ENCODE assay signal across 14 cellular contexts in the genomic region with DNA sequence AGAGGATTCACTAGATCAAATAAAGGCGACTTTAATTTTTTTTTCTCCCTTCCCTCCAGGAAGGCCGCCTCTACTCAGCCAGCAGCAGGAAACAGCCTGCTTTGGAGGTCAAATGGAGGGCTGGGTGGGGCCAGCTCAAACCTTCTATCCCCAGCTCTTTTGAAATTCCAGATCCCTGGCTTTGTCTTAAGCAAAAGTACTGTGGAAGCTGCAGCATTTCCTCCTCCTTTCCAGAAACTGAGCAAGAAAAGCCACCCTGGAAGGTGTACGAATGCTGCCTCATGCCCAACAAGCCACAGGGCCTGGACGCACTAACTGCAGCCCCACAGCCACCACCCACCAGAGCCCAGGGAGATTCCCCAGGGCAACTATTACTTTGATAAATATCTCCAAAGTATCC. TPM values are rescaled to one million over a fixed set of nuclear protein-coding genes. Genes with fewer than 3 reads are reported as not detected.
DNase-seq lines count a peak whose midpoint lies in the region; ATAC-seq and TF ChIP-seq lines count a peak whose summit lies in the region.
"Had no signal": no experiment of that assay in that cellular context is flagged by ENCODE, and none has a peak within 500 bp of the region (broad histone marks: within the 10 kb centered on the region; RNA-seq: fewer than 3 reads in every experiment).

No MANE protein-coding gene starts in this region.

- H3K27me3 Mint-ChIP-seq in stimulated activated naive CD8-positive, alpha-beta T cell treated with anti-CD3 and anti-CD28 coated beads, Interleukin-15, amount 100 ng/mL, for 72 hours = no peaks in the 10 kb centered on the region

- H3K4me1 ChIP-seq in right atrium auricular region (peaks cover 0 to 8% of the 10 kb centered on the region in 2 donors), fibroblast of lung (ENCODE audit: control insufficient read depth, extremely low read depth, insufficient read depth, low read length) (no peaks in the 10 kb centered on the region)
- H3K4me1 ChIP-seq: ascending aorta had no signal

- H3K36me3 ChIP-seq in right atrium auricular region = no peaks in the 10 kb centered on the region
- H3K36me3 ChIP-seq in fibroblast of lung (ENCODE audit: control insufficient read depth, insufficient read depth, low read length) = no peaks in the 10 kb centered on the region
- H3K36me3 ChIP-seq: ascending aorta had no signal

- H3K4me3 Mint-ChIP-seq in stimulated activated naive CD8-positive, alpha-beta T cell treated with anti-CD3 and anti-CD28 coated beads, Interleukin-15, amount 100 ng/mL, for 72 hours = no peak overlapping the region

- peak; percentile 54 for ATAC-seq in Right ventricle myocardium inferior
- ATAC-seq in HG02852 (IDR thresholded peaks at IDR 0.05; ENCODE audit: unreplicated experiment) = no peak
- no peak for ATAC-seq in stimulated activated naive CD8-positive, alpha-beta T cell treated with anti-CD3 and anti-CD28 coated beads, Interleukin-15, amount 100 ng/mL, for 72 hours

- DNase-seq in Right ventricle myocardium inferior (ENCODE audit: missing footprints) (no peak), right atrium auricular region (ENCODE audit: low spot score) (no peak), fibroblast of lung (ENCODE audit: low read depth in 2 of 2) (peak; percentile 8 to 50), lung microvascular endothelial cell (ENCODE audit: low read depth in 2 of 2) (peak; percentile 21 to 57), SKM-1 treated with dmso at 0.1 percent for 144 hours (lab: John Stamatoyannopoulos, UW; ENCODE audit: unreplicated experiment) (no peak)
- DNase-seq in activated CD4-positive, CD25-positive, alpha-beta regulatory T cell (lab: John Stamatoyannopoulos, UW) = no peak
- no peak for DNase-seq in stimulated activated naive CD8-positive, alpha-beta T cell treated with anti-CD3 and anti-CD28 coated beads, Interleukin-15, amount 100 ng/mL, for 72 hours
- DNase-seq: NCI-H1694 treated with DMSO at 0.1 percent for 48 hours, OCI-M1 had no signal

- H3K4me3 ChIP-seq in right atrium auricular region = no peak overlapping the region
- H3K4me3 ChIP-seq in fibroblast of lung (replicated peaks in 1 of 4; ENCODE audit: control extremely low read depth in 1 of 4, insufficient read depth in 1 of 4, low read depth in 3 of 4, low read length in 4 of 4) = no peak overlapping the region
- H3K4me3 ChIP-seq: ascending aorta had no signal

- no peaks in the 10 kb centered on the region for H3K9me3 ChIP-seq in right atrium auricular region
- no peaks in the 10 kb centered on the region for H3K9me3 ChIP-seq in fibroblast of lung (ENCODE audit: control insufficient read depth, insufficient read depth, low read depth, low read length)
- H3K9me3 ChIP-seq: ascending aorta had no signal

- no peaks in the 10 kb centered on the region for H3K4me1 Mint-ChIP-seq in stimulated activated naive CD8-positive, alpha-beta T cell treated with anti-CD3 and anti-CD28 coated beads, Interleukin-15, amount 100 ng/mL, for 72 hours

- no peaks in the 10 kb centered on the region for H3K27me3 ChIP-seq in right atrium auricular region
- H3K27me3 ChIP-seq in fibroblast of lung (ENCODE audit: control insufficient read depth, insufficient read depth, low read length) = no peaks in the 10 kb centered on the region
- H3K27me3 ChIP-seq: ascending aorta had no signal

- H3K4me2 ChIP-seq in fibroblast of lung (ENCODE audit: extremely low read depth, insufficient read depth, low read length) = no peak overlapping the region

- no peak overlapping the region for H3K27ac Mint-ChIP-seq in stimulated activated naive CD8-positive, alpha-beta T cell treated with anti-CD3 and anti-CD28 coated beads, Interleukin-15, amount 100 ng/mL, for 72 hours

- H4K20me1 ChIP-seq in fibroblast of lung (ENCODE audit: control insufficient read depth, extremely low read depth, insufficient read depth, low read length) = no peaks in the 10 kb centered on the region

- intact Hi-C loops in Right ventricle myocardium inferior (cut with DNase I) = loop anchor here (5.0 kb wide), 1 partner anchor 43 kb away; no protein-coding TSS in a partner anchor

- TF ChIP-seq CTCF in right atrium auricular region (IDR thresholded peaks at IDR 0.05) (no peak), fibroblast of lung (conservative IDR thresholded peaks at IDR 0.05 in 1 of 2, IDR thresholded peaks at IDR 0.05 in 1 of 2; ENCODE audit: low read depth in 1 of 2, low read length in 2 of 2) (no peak)

- H2AFZ ChIP-seq in fibroblast of lung (ENCODE audit: low read length) = no peak overlapping the region

- H3K9me3 Mint-ChIP-seq in stimulated activated naive CD8-positive, alpha-beta T cell treated with anti-CD3 and anti-CD28 coated beads, Interleukin-15, amount 100 ng/mL, for 72 hours = no peaks in the 10 kb centered on the region

- H3K27ac ChIP-seq in right atrium auricular region (peak overlapping the region in 1 of 2 donors; percentile 42), fibroblast of lung (ENCODE audit: insufficient read depth, low read length) (no peak overlapping the region)
- H3K27ac ChIP-seq: 22Rv1, ascending aorta had no signal

- no peaks in the 10 kb centered on the region for H3K79me2 ChIP-seq in fibroblast of lung (ENCODE audit: control insufficient read depth, insufficient read depth, low read length)

- H3K9ac ChIP-seq in fibroblast of lung (ENCODE audit: insufficient read depth, low read length) = no peak overlapping the region

RNA-seq across cellular contexts. Expression of a gene that starts 55.1 kb away (rescaled TPM):
- total RNA-seq in Right ventricle myocardium inferior = not detected
- not detected for total RNA-seq in right atrium auricular region
- not detected in 2 replicates for total RNA-seq in fibroblast of lung
- not detected in 2 replicates for polyA plus RNA-seq in fibroblast of lung
- polyA plus RNA-seq in fibroblast of lung (2012) = not detected in 2 replicates
- not detected in 2 replicates for polyA minus RNA-seq in fibroblast of lung (ENCODE audit: low replicate concordance)
- not detected in 2 replicates for total RNA-seq in lung microvascular endothelial cell
- total RNA-seq: ascending aorta, mesenteric fat pad, skeletal muscle tissue had no signal

Comparison
In these comparisons a context has a peak if more than half of its experiments do, and no peak if none do; other contexts are left out.
1. DNase-seq: peak in fibroblast of lung (2 of 2) and lung microvascular endothelial cell (2 of 2); none in Right ventricle myocardium inferior (single experiment), right atrium auricular region (single experiment), SKM-1 treated with dmso at 0.1 percent for 144 hours (single experiment), activated CD4-positive, CD25-positive, alpha-beta regulatory T cell (0 of 4) and stimulated activated naive CD8-positive, alpha-beta T cell treated with anti-CD3 and anti-CD28 coated beads, Interleukin-15, amount 100 ng/mL, for 72 hours (0 of 2).